ENCODE assay signal across 9 cellular contexts in genomic region chr1:114428083-114428754, GRCh38.
DNase-seq lines count a peak whose midpoint lies in the region; ATAC-seq and TF ChIP-seq lines count a peak whose summit lies in the region.
"Had no signal": no experiment of that assay in that cellular context is flagged by ENCODE, and none has a peak within 500 bp of the region (broad histone marks: within the 10 kb centered on the region; RNA-seq: fewer than 3 reads in every experiment).

No MANE protein-coding gene starts in this region.

- no peak overlapping the region for H3K27ac ChIP-seq in upper lobe of right lung
- H3K27ac ChIP-seq: skin epidermis had no signal

- H3K36me3 ChIP-seq in upper lobe of right lung = peaks cover 62% of the 10 kb centered on the region

- in situ Hi-C loops in SK-MEL-5 (cut with HindIII; ENCODE audit: low pct_unique_long_range_greater_than_20kb, low sequenced_read_pairs) = no loop called here

- intact Hi-C loops in natural killer cell (cut with micrococcal nuclease) (loop anchor here (1.0 kb wide), 2 partner anchors 82 to 450 kb away; no protein-coding TSS in a partner anchor), upper lobe of right lung (cut with DNase I) (no loop called here)

- ATAC-seq in natural killer cell = peak in 1 of 3 donors; percentile 39
- ATAC-seq in natural killer cell treated with Interleukin-12 subunit alpha and Interleukin-12 subunit beta and Interleukin-15 and Interleukin-18, amount 100 ng/mL, for 72 hours = no peak
- no peak for ATAC-seq in upper lobe of right lung
- no peak for ATAC-seq in stimulated activated memory B cell treated with anti-CD40 and anti-IgM and Interleukin-4, amounts not matched to agents 10 μg/mL and 1 μg/mL and 100 μg/mL, for 72 hours
- no peak for ATAC-seq in GM21717 (IDR thresholded peaks at IDR 0.05; ENCODE audit: unreplicated experiment)

- no peak overlapping the region for H3K27ac Mint-ChIP-seq in natural killer cell
- H3K27ac Mint-ChIP-seq in natural killer cell treated with Interleukin-12 subunit alpha and Interleukin-12 subunit beta and Interleukin-15 and Interleukin-18, amount 100 ng/mL, for 72 hours = no peak overlapping the region
- H3K27ac Mint-ChIP-seq in stimulated activated memory B cell treated with anti-CD40 and anti-IgM and Interleukin-4, amounts not matched to agents 10 μg/mL and 1 μg/mL and 100 μg/mL, for 72 hours = no peak overlapping the region

- DNase-seq in natural killer cell = no peak
- DNase-seq in natural killer cell treated with Interleukin-12 subunit alpha and Interleukin-12 subunit beta and Interleukin-15 and Interleukin-18, amount 100 ng/mL, for 72 hours (ENCODE audit: low spot score) = no peak
- DNase-seq in SK-MEL-5 (ENCODE audit: low read depth, low spot score) = peak; percentile 24
- peak; percentile 2 for DNase-seq in fibroblast of the conjunctiva (ENCODE audit: low read depth)
- no peak for DNase-seq in upper lobe of right lung
- DNase-seq in NCI-H187 treated with DMSO at 0.1 percent for 48 hours (lab: John Stamatoyannopoulos, UW) = no peak

- no peaks in the 10 kb centered on the region for H3K27me3 ChIP-seq in upper lobe of right lung

- H3K9me3 ChIP-seq in upper lobe of right lung = no peaks in the 10 kb centered on the region

- no peaks in the 10 kb centered on the region for H3K4me1 Mint-ChIP-seq in natural killer cell
- no peaks in the 10 kb centered on the region for H3K4me1 Mint-ChIP-seq in natural killer cell treated with Interleukin-12 subunit alpha and Interleukin-12 subunit beta and Interleukin-15 and Interleukin-18, amount 100 ng/mL, for 72 hours (ENCODE audit: low read depth in 2 of 2)
- H3K4me1 Mint-ChIP-seq in stimulated activated memory B cell treated with anti-CD40 and anti-IgM and Interleukin-4, amounts not matched to agents 10 μg/mL and 1 μg/mL and 100 μg/mL, for 72 hours = peaks cover 8% of the 10 kb centered on the region

- H3K27me3 Mint-ChIP-seq in natural killer cell (ENCODE audit: low read depth in 2 of 2) = no peaks in the 10 kb centered on the region
- H3K27me3 Mint-ChIP-seq in natural killer cell treated with Interleukin-12 subunit alpha and Interleukin-12 subunit beta and Interleukin-15 and Interleukin-18, amount 100 ng/mL, for 72 hours = no peaks in the 10 kb centered on the region
- no peaks in the 10 kb centered on the region for H3K27me3 Mint-ChIP-seq in stimulated activated memory B cell treated with anti-CD40 and anti-IgM and Interleukin-4, amounts not matched to agents 10 μg/mL and 1 μg/mL and 100 μg/mL, for 72 hours

- H3K36me3 Mint-ChIP-seq in natural killer cell = no peaks in the 10 kb centered on the region
- H3K36me3 Mint-ChIP-seq in natural killer cell treated with Interleukin-12 subunit alpha and Interleukin-12 subunit beta and Interleukin-15 and Interleukin-18, amount 100 ng/mL, for 72 hours = peaks cover 15% of the 10 kb centered on the region
- H3K36me3 Mint-ChIP-seq in stimulated activated memory B cell treated with anti-CD40 and anti-IgM and Interleukin-4, amounts not matched to agents 10 μg/mL and 1 μg/mL and 100 μg/mL, for 72 hours = peaks cover 27% of the 10 kb centered on the region

- peak; percentile 70 for TF ChIP-seq CTCF in natural killer cell (IDR thresholded peaks at IDR 0.05)
- peak; percentile 56 for TF ChIP-seq CTCF in upper lobe of right lung (IDR thresholded peaks at IDR 0.05)

- H3K4me1 ChIP-seq in upper lobe of right lung = no peaks in the 10 kb centered on the region

- H3K4me3 ChIP-seq in upper lobe of right lung = no peak overlapping the region
- H3K4me3 ChIP-seq: skin epidermis had no signal

- no peak overlapping the region for H3K4me3 Mint-ChIP-seq in natural killer cell
- no peak overlapping the region for H3K4me3 Mint-ChIP-seq in natural killer cell treated with Interleukin-12 subunit alpha and Interleukin-12 subunit beta and Interleukin-15 and Interleukin-18, amount 100 ng/mL, for 72 hours
- H3K4me3 Mint-ChIP-seq in stimulated activated memory B cell treated with anti-CD40 and anti-IgM and Interleukin-4, amounts not matched to agents 10 μg/mL and 1 μg/mL and 100 μg/mL, for 72 hours = no peak overlapping the region

- H3K9me3 Mint-ChIP-seq in natural killer cell = no peaks in the 10 kb centered on the region
- no peaks in the 10 kb centered on the region for H3K9me3 Mint-ChIP-seq in natural killer cell treated with Interleukin-12 subunit alpha and Interleukin-12 subunit beta and Interleukin-15 and Interleukin-18, amount 100 ng/mL, for 72 hours
- H3K9me3 Mint-ChIP-seq in stimulated activated memory B cell treated with anti-CD40 and anti-IgM and Interleukin-4, amounts not matched to agents 10 μg/mL and 1 μg/mL and 100 μg/mL, for 72 hours = no peaks in the 10 kb centered on the region

Comparison
In these comparisons a context has a peak if more than half of its experiments do, and no peak if none do; other contexts are left out.
1. DNase-seq: peak in SK-MEL-5 (single experiment) and fibroblast of the conjunctiva (single experiment); none in natural killer cell (single experiment), natural killer cell treated with Interleukin-12 subunit alpha and Interleukin-12 subunit beta and Interleukin-15 and Interleukin-18, amount 100 ng/mL, for 72 hours (single experiment), upper lobe of right lung (single experiment) and NCI-H187 treated with DMSO at 0.1 percent for 48 hours (single experiment).